ENCODE assay signal across 1 cellular context in the genomic region with DNA sequence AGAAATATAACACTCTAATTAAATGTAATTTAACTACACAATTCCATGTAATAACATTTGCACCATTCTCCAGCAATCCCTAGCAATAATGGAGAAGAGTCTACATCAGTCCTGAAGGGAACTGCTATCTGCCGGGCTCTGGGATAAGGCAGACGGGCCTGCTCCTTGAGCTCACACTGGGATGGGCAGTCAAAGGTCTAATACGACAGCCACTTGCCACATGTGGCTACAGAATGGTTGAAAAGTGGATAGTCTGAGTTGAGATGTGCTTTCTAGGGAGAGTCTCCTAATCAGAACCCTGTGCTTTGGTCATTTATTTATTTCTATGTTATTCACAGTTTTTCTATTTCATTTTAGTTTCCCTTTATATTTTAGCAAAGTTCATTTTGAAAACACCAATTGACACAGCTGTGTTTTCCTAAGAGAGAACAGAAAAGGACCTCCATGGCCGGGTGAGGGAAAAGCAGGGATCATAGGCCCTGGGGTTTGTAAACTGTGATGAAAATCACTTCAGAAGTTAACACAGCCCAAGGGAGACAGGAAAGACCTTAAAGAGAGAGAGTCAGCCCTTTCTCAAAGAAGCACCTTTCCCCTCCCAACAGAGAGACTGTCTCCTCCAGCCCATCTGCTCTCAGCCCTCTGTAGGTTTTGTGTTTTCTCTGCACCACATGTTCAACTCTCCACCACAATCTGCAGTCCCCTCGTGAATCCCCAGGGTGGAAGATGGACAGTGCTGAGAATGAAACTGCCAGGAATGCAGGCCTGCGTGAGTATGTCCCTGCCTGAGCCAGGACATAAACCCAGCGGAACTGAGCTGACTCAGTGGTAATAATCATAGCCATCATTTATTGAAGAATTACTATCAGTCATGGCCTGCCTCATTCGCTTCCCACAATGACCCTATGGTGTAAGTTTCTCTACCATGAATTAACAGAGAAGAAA.
TF ChIP-seq lines count a peak whose summit lies in the region.

No MANE protein-coding gene starts in this region.

TF ChIP-seq in GM23338, 12 proteins besides CTCF, POLR2A, EP300 and RAD21 (continued from another document):
- TF ChIP-seq, protein P1, sequence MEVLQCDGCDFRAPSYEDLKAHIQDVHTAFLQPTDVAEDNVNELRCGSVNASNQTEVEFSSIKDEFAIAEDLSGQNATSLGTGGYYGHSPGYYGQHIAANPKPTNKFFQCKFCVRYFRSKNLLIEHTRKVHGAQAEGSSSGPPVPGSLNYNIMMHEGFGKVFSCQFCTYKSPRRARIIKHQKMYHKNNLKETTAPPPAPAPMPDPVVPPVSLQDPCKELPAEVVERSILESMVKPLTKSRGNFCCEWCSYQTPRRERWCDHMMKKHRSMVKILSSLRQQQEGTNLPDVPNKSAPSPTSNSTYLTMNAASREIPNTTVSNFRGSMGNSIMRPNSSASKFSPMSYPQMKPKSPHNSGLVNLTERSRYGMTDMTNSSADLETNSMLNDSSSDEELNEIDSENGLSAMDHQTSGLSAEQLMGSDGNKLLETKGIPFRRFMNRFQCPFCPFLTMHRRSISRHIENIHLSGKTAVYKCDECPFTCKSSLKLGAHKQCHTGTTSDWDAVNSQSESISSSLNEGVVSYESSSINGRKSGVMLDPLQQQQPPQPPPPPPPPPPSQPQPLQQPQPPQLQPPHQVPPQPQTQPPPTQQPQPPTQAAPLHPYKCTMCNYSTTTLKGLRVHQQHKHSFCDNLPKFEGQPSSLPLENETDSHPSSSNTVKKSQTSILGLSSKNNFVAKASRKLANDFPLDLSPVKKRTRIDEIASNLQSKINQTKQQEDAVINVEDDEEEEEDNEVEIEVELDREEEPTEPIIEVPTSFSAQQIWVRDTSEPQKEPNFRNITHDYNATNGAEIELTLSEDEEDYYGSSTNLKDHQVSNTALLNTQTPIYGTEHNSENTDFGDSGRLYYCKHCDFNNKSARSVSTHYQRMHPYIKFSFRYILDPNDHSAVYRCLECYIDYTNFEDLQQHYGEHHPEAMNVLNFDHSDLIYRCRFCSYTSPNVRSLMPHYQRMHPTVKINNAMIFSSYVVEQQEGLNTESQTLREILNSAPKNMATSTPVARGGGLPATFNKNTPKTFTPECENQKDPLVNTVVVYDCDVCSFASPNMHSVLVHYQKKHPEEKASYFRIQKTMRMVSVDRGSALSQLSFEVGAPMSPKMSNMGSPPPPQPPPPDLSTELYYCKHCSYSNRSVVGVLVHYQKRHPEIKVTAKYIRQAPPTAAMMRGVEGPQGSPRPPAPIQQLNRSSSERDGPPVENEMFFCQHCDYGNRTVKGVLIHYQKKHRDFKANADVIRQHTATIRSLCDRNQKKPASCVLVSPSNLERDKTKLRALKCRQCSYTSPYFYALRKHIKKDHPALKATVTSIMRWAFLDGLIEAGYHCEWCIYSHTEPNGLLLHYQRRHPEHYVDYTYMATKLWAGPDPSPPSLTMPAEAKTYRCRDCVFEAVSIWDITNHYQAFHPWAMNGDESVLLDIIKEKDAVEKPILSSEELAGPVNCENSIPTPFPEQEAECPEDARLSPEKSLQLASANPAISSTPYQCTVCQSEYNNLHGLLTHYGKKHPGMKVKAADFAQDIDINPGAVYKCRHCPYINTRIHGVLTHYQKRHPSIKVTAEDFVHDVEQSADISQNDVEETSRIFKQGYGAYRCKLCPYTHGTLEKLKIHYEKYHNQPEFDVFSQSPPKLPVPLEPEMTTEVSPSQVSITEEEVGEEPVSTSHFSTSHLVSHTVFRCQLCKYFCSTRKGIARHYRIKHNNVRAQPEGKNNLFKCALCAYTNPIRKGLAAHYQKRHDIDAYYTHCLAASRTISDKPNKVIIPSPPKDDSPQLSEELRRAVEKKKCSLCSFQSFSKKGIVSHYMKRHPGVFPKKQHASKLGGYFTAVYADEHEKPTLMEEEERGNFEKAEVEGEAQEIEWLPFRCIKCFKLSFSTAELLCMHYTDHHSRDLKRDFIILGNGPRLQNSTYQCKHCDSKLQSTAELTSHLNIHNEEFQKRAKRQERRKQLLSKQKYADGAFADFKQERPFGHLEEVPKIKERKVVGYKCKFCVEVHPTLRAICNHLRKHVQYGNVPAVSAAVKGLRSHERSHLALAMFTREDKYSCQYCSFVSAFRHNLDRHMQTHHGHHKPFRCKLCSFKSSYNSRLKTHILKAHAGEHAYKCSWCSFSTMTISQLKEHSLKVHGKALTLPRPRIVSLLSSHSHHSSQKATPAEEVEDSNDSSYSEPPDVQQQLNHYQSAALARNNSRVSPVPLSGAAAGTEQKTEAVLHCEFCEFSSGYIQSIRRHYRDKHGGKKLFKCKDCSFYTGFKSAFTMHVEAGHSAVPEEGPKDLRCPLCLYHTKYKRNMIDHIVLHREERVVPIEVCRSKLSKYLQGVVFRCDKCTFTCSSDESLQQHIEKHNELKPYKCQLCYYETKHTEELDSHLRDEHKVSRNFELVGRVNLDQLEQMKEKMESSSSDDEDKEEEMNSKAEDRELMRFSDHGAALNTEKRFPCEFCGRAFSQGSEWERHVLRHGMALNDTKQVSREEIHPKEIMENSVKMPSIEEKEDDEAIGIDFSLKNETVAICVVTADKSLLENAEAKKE (CRISPR knock-in tag; IDR thresholded peaks at IDR 0.05): no peak
- TF ChIP-seq, protein P2, sequence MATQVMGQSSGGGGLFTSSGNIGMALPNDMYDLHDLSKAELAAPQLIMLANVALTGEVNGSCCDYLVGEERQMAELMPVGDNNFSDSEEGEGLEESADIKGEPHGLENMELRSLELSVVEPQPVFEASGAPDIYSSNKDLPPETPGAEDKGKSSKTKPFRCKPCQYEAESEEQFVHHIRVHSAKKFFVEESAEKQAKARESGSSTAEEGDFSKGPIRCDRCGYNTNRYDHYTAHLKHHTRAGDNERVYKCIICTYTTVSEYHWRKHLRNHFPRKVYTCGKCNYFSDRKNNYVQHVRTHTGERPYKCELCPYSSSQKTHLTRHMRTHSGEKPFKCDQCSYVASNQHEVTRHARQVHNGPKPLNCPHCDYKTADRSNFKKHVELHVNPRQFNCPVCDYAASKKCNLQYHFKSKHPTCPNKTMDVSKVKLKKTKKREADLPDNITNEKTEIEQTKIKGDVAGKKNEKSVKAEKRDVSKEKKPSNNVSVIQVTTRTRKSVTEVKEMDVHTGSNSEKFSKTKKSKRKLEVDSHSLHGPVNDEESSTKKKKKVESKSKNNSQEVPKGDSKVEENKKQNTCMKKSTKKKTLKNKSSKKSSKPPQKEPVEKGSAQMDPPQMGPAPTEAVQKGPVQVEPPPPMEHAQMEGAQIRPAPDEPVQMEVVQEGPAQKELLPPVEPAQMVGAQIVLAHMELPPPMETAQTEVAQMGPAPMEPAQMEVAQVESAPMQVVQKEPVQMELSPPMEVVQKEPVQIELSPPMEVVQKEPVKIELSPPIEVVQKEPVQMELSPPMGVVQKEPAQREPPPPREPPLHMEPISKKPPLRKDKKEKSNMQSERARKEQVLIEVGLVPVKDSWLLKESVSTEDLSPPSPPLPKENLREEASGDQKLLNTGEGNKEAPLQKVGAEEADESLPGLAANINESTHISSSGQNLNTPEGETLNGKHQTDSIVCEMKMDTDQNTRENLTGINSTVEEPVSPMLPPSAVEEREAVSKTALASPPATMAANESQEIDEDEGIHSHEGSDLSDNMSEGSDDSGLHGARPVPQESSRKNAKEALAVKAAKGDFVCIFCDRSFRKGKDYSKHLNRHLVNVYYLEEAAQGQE (IDR thresholded peaks at IDR 0.05; ENCODE audit: unreplicated experiment): no peak
- no peak for TF ChIP-seq CREB1 (CRISPR knock-in tag; IDR thresholded peaks at IDR 0.05; ENCODE audit: low read depth)
